Comparison of ENCODE assay signal across 22 cellular contexts in genomic region chr16:78428193-78428592, GRCh38.
DNase-seq lines count a peak whose midpoint lies in the region; ATAC-seq, FAIRE-seq and TF ChIP-seq lines count a peak whose summit lies in the region.
"Had no signal": no experiment of that assay in that cellular context is flagged by ENCODE, and none has a peak within 500 bp of the region (broad histone marks: within the 10 kb centered on the region; RNA-seq: fewer than 3 reads in every experiment).

No MANE protein-coding gene starts in this region.

- H3K27ac Mint-ChIP-seq in mesothelial cell of epicardium: no peak overlapping the region
- H3K27ac Mint-ChIP-seq: B cell had no signal

- BruUV-seq in K562 (replicated peaks; lab: Mats Ljungman, UMichigan): no TSS peak

- peak; percentile 75; the same call in 1 of the 2 replicates for TF ChIP-seq EP300 in K562 (IDR thresholded peaks at IDR 0.05; ENCODE audit: low read length)

- H3K36me3 Mint-ChIP-seq in mesothelial cell of epicardium: peaks cover 13% of the 10 kb centered on the region

- H4K20me1 ChIP-seq in K562 (replicated peaks; ENCODE audit: control insufficient read depth, insufficient read depth, low read length): no peaks in the 10 kb centered on the region

- H3K27me3 Mint-ChIP-seq in mesothelial cell of epicardium (ENCODE audit: low read depth): no peaks in the 10 kb centered on the region
- H3K27me3 Mint-ChIP-seq: B cell had no signal

- peaks cover 18% of the 10 kb centered on the region for H3K4me1 Mint-ChIP-seq in mesothelial cell of epicardium
- H3K4me1 Mint-ChIP-seq: B cell had no signal

- H3K9ac ChIP-seq in K562 (ENCODE audit: insufficient read depth in 1 of 2, low read depth in 2 of 2, low read length in 2 of 2): no peak overlapping the region

- POLR2A ChIA-PET in K562 (lab: Yijun Ruan, JAX): interaction anchor here (0.6 kb wide), 1 partner anchor 283 kb away, joined by 3 read pairs; no protein-coding TSS in a partner anchor

- intact Hi-C loops in K562 (cut with micrococcal nuclease) (no loop called here), mucosa of descending colon (cut with DNase I, micrococcal nuclease) (no loop called here)

- H3K4me2 ChIP-seq in K562 (ENCODE audit: insufficient read depth, low read length): peak overlapping the region; percentile 39

- 0% methylated on average over 3 of the region's 3 CpGs for WGBS in K562 (ENCODE audit: insufficient coverage, low coverage, missing lambda C conversion rate)

- H2AFZ ChIP-seq in K562 (ENCODE audit: low read depth, low read length): peak overlapping the region; percentile 58

- TF ChIP-seq CTCF in K562 (IDR thresholded peaks at IDR 0.05 in 2 of 3, conservative IDR thresholded peaks at IDR 0.05 in 1 of 3; ENCODE audit: insufficient read depth in 2 of 3, low read depth in 1 of 3, low read length in 3 of 3) (no peak), mucosa of descending colon (IDR thresholded peaks at IDR 0.05) (no peak), mesothelial cell of epicardium (IDR thresholded peaks at IDR 0.05; ENCODE audit: unreplicated experiment) (no peak)

- no peaks in the 10 kb centered on the region; the same call in 2 of the 3 replicates for H3K36me3 ChIP-seq in K562 (ENCODE audit: control insufficient read depth, insufficient read depth, low read length)
- H3K36me3 ChIP-seq in mucosa of descending colon (ENCODE audit: low read depth): no peaks in the 10 kb centered on the region

- ATAC-seq in K562: peak; percentile 97
- peak; percentile 19 for ATAC-seq in mucosa of descending colon
- ATAC-seq in GM21515 (IDR thresholded peaks at IDR 0.05; ENCODE audit: unreplicated experiment): no peak
- ATAC-seq: HCT116 had no signal

- H3K9me3 Mint-ChIP-seq in mesothelial cell of epicardium: no peaks in the 10 kb centered on the region

- H3K4me1 ChIP-seq in K562 (replicated peaks in 1 of 2; ENCODE audit: control insufficient read depth in 2 of 2, insufficient read depth in 2 of 2, low read length in 2 of 2) (peaks cover 0 to 13% of the 10 kb centered on the region in 2 experiments; a peak in 3 of 5 replicates), mucosa of descending colon (ENCODE audit: low read depth) (no peaks in the 10 kb centered on the region)

- FAIRE-seq in K562 (lab: Jason Lieb, UNC): peak; percentile 82
- FAIRE-seq: GM12891 had no signal

- H3K27me3 ChIP-seq in K562 (ENCODE audit: control insufficient read depth in 2 of 2, insufficient read depth in 2 of 2, low read length in 2 of 2): no peaks in the 10 kb centered on the region

- TF ChIP-seq RAD21 in K562 (CRISPR knock-in tag; conservative IDR thresholded peaks at IDR 0.05 in 1 of 2, IDR thresholded peaks at IDR 0.05 in 1 of 2): no peak

- in situ Hi-C loops in K562 (cut with MboI): no loop called here

- H3K9me3 ChIP-seq in K562 (replicated peaks; ENCODE audit: control insufficient read depth, insufficient read depth, low read depth, low read length) (peaks cover 12% of the 10 kb centered on the region), mucosa of descending colon (no peaks in the 10 kb centered on the region)

- TF ChIP-seq POLR2A in K562 (conservative IDR thresholded peaks at IDR 0.05): no peak

- CTCF ChIA-PET in K562 (lab: Yijun Ruan, JAX; ENCODE audit: low intra/inter-chr PET ratio): no interaction called here

- no peaks in the 10 kb centered on the region for H3K9me1 ChIP-seq in K562 (ENCODE audit: control insufficient read depth, insufficient read depth, low read length)

- no peaks in the 10 kb centered on the region for H3K79me2 ChIP-seq in K562 (ENCODE audit: control insufficient read depth, insufficient read depth, low read length)

- H3K4me3 ChIP-seq in K562 (no peak overlapping the region), mucosa of descending colon (no peak overlapping the region)
- H3K4me3 ChIP-seq: SK-N-MC had no signal

- H3K4me3 Mint-ChIP-seq in mesothelial cell of epicardium: no peak overlapping the region
- H3K4me3 Mint-ChIP-seq: B cell had no signal

- DNase-seq in GF-D8 (lab: John Stamatoyannopoulos, UW) (peak; percentile 81), OCI-M2 (lab: John Stamatoyannopoulos, UW; ENCODE audit: unreplicated experiment) (peak; percentile 15), K562 (ENCODE audit: extremely low read depth in 1 of 4, low spot score in 3 of 4) (peak in 3 of 4 experiments; percentile 23 to 81 (median 72)), mucosa of descending colon (no peak), NCI-H69 (lab: John Stamatoyannopoulos, UW) (no peak), mesothelial cell of epicardium (ENCODE audit: low spot score in 2 of 2, unreplicated experiment in 2 of 2) (no peak), middle frontal gyrus (ENCODE audit: extremely low spot score, low spot score) (no peak)
- DNase-seq: COR-L47, GOT3, KG1, NCI-H1048, NCI-H1436 treated with DMSO at 0.1 percent for 48 hours, NCI-H2029 treated with DMSO at 0.1 percent for 48 hours, NCI-H2171 treated with DMSO at 0.1 percent for 48 hours, NCI-H446, NCI-H526 treated with DMSO at 0.1 percent for 48 hours, Right ventricle myocardium superior had no signal

- peak overlapping the region; percentile 70 for H3K27ac ChIP-seq in K562 (ENCODE audit: extremely low read depth, low read depth, low read length)
- H3K27ac ChIP-seq: SK-N-MC had no signal

TF ChIP-seq in K562, 482 proteins besides CTCF, POLR2A, EP300 and RAD21 (continues in another document):
- TF ChIP-seq KLF16 (IDR thresholded peaks at IDR 0.05) (peak; percentile 36; the same call in 1 of the 2 replicates), ETV6 (IDR thresholded peaks at IDR 0.05; ENCODE audit: borderline replicate concordance in 1 of 2, low read depth in 2 of 2, low read length in 1 of 2) (peak; percentile 80 to 89; a peak in 3 of 4 replicates), ETV6 (CRISPR knock-in tag; IDR thresholded peaks at IDR 0.05; ENCODE audit: borderline replicate concordance) (no peak), KDM4B (IDR thresholded peaks at IDR 0.05; ENCODE audit: borderline replicate concordance in 2 of 2, low read depth in 1 of 2) (no peak), SMARCA4 (IDR thresholded peaks at IDR 0.05) (peak; percentile 71), DPF2 (IDR thresholded peaks at IDR 0.05) (peak; percentile 62; the same call in 1 of the 2 replicates), ELF2 (CRISPR knock-in tag; IDR thresholded peaks at IDR 0.05) (no peak), MCM7 (IDR thresholded peaks at IDR 0.05) (no peak), ATF2 (CRISPR knock-in tag; IDR thresholded peaks at IDR 0.05) (no peak), ETV5 (CRISPR knock-in tag; IDR thresholded peaks at IDR 0.05; ENCODE audit: low read depth) (peak; percentile 77), IRF9 (tag; IDR thresholded peaks at IDR 0.05) (no peak), NCOR1 (IDR thresholded peaks at IDR 0.05) (peak; percentile 64), TAL1 (IDR thresholded peaks at IDR 0.05) (peak; percentile 68), HDGF (IDR thresholded peaks at IDR 0.05) (no peak), PKNOX1 (IDR thresholded peaks at IDR 0.05) (0 out of 2 replicates have a peak, but pooled peaks have one; percentile 33), SMARCE1 (IDR thresholded peaks at IDR 0.05) (peak; percentile 27; the same call in 1 of the 2 replicates), ZFP30 (CRISPR knock-in tag; IDR thresholded peaks at IDR 0.05; ENCODE audit: borderline replicate concordance) (peak; percentile 92), RNF2 (IDR thresholded peaks at IDR 0.05) (peak; percentile 35; the same call in 1 of the 2 replicates), MNT (conservative IDR thresholded peaks at IDR 0.05) (0 out of 4 replicates have a peak, but pooled peaks of 1 of the 2 experiments have one; percentile 12)

Comparison
In these comparisons a context has a peak if more than half of its experiments do, and no peak if none do; other contexts are left out.
1. DNase-seq: peak in GF-D8 (single experiment), OCI-M2 (single experiment) and K562 (3 of 4); none in mucosa of descending colon (0 of 3), NCI-H69 (single experiment), mesothelial cell of epicardium (0 of 2) and middle frontal gyrus (single experiment).